17 cellular contexts compared by ENCODE assay signal in genomic region chr1:240597153-240597745, GRCh38. TPM values are rescaled to one million over a fixed set of nuclear protein-coding genes. Genes with fewer than 3 reads are reported as not detected.
DNase-seq lines count a peak whose midpoint lies in the region; ATAC-seq, FAIRE-seq and TF ChIP-seq lines count a peak whose summit lies in the region.
"Had no signal": no experiment of that assay in that cellular context is flagged by ENCODE, and none has a peak within 500 bp of the region (broad histone marks: within the 10 kb centered on the region; RNA-seq: fewer than 3 reads in every experiment).

No MANE protein-coding gene starts in this region.

- no peak overlapping the region for H3K4me3 Mint-ChIP-seq in activated CD4-positive, alpha-beta T cell treated with anti-CD3 and anti-CD28 coated beads, Interleukin-2, amount 10 ng/mL, durations not matched to agents 7 days and 5 days
- H3K4me3 Mint-ChIP-seq: central memory CD8-positive, alpha-beta T cell; natural killer cell had no signal

- H3K36me3 ChIP-seq in pancreas, result no peaks in the 10 kb centered on the region
- H3K36me3 ChIP-seq: tibial artery had no signal

- intact Hi-C loops in pancreas (cut with DNase I), result no loop called here

- H3K4me1 ChIP-seq in pancreas, result peaks cover 0 to 6% (median 0%) of the 10 kb centered on the region in 3 donors
- H3K4me1 ChIP-seq: tibial artery had no signal

- H3K36me3 Mint-ChIP-seq in activated CD4-positive, alpha-beta T cell treated with anti-CD3 and anti-CD28 coated beads, Interleukin-2, amount 10 ng/mL, durations not matched to agents 7 days and 5 days (ENCODE audit: low read depth), result no peaks in the 10 kb centered on the region
- H3K36me3 Mint-ChIP-seq: natural killer cell had no signal

- H3K27ac ChIP-seq in 22Rv1, result 0 out of 2 replicates have a peak overlapping the region, but pooled peaks have one; percentile 12
- H3K27ac ChIP-seq in VCaP, result peak overlapping the region; percentile 91
- no peak overlapping the region for H3K27ac ChIP-seq in pancreas
- H3K27ac ChIP-seq: tibial artery had no signal

- peak in 3 of 4 donors; percentile 59 to 61 (median 59) for ATAC-seq in pancreas
- no peak for ATAC-seq in esophagus mucosa
- no peak for ATAC-seq in GM21619 (IDR thresholded peaks at IDR 0.05; ENCODE audit: unreplicated experiment)
- ATAC-seq: natural killer cell had no signal

- peaks cover 5% of the 10 kb centered on the region for H3K9me3 Mint-ChIP-seq in activated CD4-positive, alpha-beta T cell treated with anti-CD3 and anti-CD28 coated beads, Interleukin-2, amount 10 ng/mL, durations not matched to agents 7 days and 5 days
- H3K9me3 Mint-ChIP-seq: central memory CD8-positive, alpha-beta T cell; natural killer cell had no signal

- DNase-seq in fibroblast of villous mesenchyme (ENCODE audit: low read depth) (peak; percentile 10), pancreas (no peak)
- no peak for DNase-seq in activated CD4-positive, alpha-beta T cell treated with anti-CD3 and anti-CD28 coated beads, Interleukin-2, amount 50 U/mL, for 4 hours
- no peak for DNase-seq in activated CD4-positive, alpha-beta T cell treated with anti-CD3 and anti-CD28 coated beads, Interleukin-2, amount 10 ng/mL, durations not matched to agents 7 days and 5 days
- DNase-seq: activated naive CD4-positive, alpha-beta T cell; DMS 273 treated with DMSO at 0.1 percent for 48 hours; natural killer cell; NCI-H2029 treated with DMSO at 0.1 percent for 48 hours; Right ventricle myocardium superior; stimulated activated CD4-positive, alpha-beta T cell treated with anti-CD3 and anti-CD28 coated beads, Interleukin-12 subunit alpha, Interleukin-12 subunit beta, amount 100 ng/mL, for 4 hours; tibial artery had no signal

- no peaks in the 10 kb centered on the region for H3K27me3 Mint-ChIP-seq in activated CD4-positive, alpha-beta T cell treated with anti-CD3 and anti-CD28 coated beads, Interleukin-2, amount 10 ng/mL, durations not matched to agents 7 days and 5 days
- H3K27me3 Mint-ChIP-seq: central memory CD8-positive, alpha-beta T cell had no signal

- H3K4me1 Mint-ChIP-seq in activated CD4-positive, alpha-beta T cell treated with anti-CD3 and anti-CD28 coated beads, Interleukin-2, amount 10 ng/mL, durations not matched to agents 7 days and 5 days, result no peaks in the 10 kb centered on the region
- H3K4me1 Mint-ChIP-seq: central memory CD8-positive, alpha-beta T cell; natural killer cell had no signal

- H3K27ac Mint-ChIP-seq in activated CD4-positive, alpha-beta T cell treated with anti-CD3 and anti-CD28 coated beads, Interleukin-2, amount 10 ng/mL, durations not matched to agents 7 days and 5 days, result no peak overlapping the region
- H3K27ac Mint-ChIP-seq: natural killer cell had no signal

- TF ChIP-seq CTCF in 22Rv1 (IDR thresholded peaks at IDR 0.05) (no peak), VCaP (conservative IDR thresholded peaks at IDR 0.05) (no peak), fibroblast of villous mesenchyme (IDR thresholded peaks at IDR 0.05; ENCODE audit: insufficient read depth, low read depth, low read length) (no peak), pancreas (IDR thresholded peaks at IDR 0.05) (no peak)

- 15 to 21% methylated on average over 12 of the region's 12 CpGs for WGBS in pancreas, 2 donors

- H3K9me3 ChIP-seq in pancreas, result no peaks in the 10 kb centered on the region
- H3K9me3 ChIP-seq: tibial artery had no signal

- FAIRE-seq in pancreas (lab: Jason Lieb, UNC), result no peak

- POLR2A ChIA-PET in activated CD4-positive, alpha-beta T cell treated with anti-CD3 and anti-CD28 coated beads, Interleukin-2, amount 10 ng/mL, durations not matched to agents 7 days and 5 days (lab: Charles Lee), result no interaction called here

- H3K4me3 ChIP-seq in fibroblast of villous mesenchyme (ENCODE audit: low read depth, low read length), result peak overlapping the region; percentile 16
- H3K4me3 ChIP-seq in pancreas, result peak overlapping the region in 1 of 4 donors; percentile 27

- no peaks in the 10 kb centered on the region for H3K27me3 ChIP-seq in pancreas
- H3K27me3 ChIP-seq: tibial artery had no signal

- CTCF ChIA-PET in activated CD4-positive, alpha-beta T cell treated with anti-CD3 and anti-CD28 coated beads, Interleukin-2, amount 10 ng/mL, durations not matched to agents 7 days and 5 days (lab: Charles Lee), result interaction anchor here (0.6 kb wide), 1 partner anchor 126 kb away, joined by 4 read pairs; no protein-coding TSS in a partner anchor

RNA-seq across cellular contexts. Expression of gene GREM2, which starts 14.7 kb away (rescaled TPM):
- total RNA-seq in fibroblast of villous mesenchyme, result 1.3 and 6.8 TPM in 2 replicates
- total RNA-seq in pancreas, result under 1 TPM in 5 of 6 donors, not detected in 1; 0.03 to 0.58 (median 0.12) TPM
- polyA plus RNA-seq in pancreas, result under 1 TPM; 0.27 to 0.31 TPM
- total RNA-seq in esophagus mucosa, result 0.52 TPM
- under 1 TPM; 0.42 to 0.52 TPM for total RNA-seq in activated CD4-positive, alpha-beta T cell treated with anti-CD3 and anti-CD28 coated beads, Interleukin-2, amount 10 ng/mL, durations not matched to agents 7 days and 5 days
- total RNA-seq: activated CD8-positive, alpha-beta memory T cell treated with anti-CD3 and anti-CD28 coated beads for 36 hours; Right ventricle myocardium superior had no signal

Comparison
In these comparisons a context has a peak if more than half of its experiments do, and no peak if none do; other contexts are left out.
1. H3K27ac ChIP-seq: peak in 22Rv1 (single experiment) and VCaP (single experiment); none in pancreas (0 of 4).
2. ATAC-seq: peak in pancreas (3 of 4); none in esophagus mucosa (single experiment) and GM21619 (single experiment).